ENCODE assay signal across 8 cellular contexts in the genomic region with DNA sequence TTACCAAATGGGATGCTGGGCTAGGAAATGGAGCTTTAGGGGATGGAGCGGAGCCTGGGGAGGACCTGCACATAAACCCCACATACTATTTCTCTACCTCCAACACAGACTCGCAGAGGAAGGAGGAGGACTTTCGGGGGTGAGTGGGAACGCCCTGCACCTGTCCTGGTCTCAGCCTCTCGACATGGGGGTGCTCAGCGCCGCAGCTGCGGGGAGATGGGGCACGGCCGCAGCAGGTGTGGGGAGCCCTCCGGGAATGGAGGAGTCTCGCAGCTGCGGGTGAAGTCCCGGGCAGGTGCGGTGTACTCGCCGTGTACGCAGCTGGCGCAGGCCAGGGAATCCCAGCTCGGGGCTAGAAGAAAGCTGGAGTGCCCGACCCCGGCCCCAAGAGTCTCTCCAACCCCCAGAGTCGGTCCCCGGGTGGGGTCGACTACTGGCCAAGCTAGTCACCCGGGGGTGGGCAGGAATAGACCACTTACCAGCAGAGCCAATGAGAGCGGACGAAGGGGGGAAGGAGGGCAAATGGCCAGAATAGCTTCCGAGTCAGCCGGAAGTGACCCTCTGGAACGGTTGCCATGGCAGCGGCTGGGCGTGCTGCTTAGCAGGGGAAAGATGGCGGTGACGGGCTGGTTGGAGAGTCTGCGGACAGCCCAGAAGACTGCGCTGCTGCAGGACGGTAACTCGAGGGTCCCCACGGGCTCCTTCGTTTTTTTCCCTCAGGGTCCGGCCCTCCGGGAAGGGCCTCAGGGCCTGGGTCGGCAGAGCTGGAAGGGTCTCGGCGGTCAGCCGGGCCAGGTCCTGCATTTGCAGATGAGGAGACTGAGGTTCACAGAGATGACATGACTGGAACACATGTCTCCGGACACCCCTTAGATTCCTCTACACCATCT. TPM values are rescaled to one million over a fixed set of nuclear protein-coding genes. Genes with fewer than 3 reads are reported as not detected.
DNase-seq lines count a peak whose midpoint lies in the region; ATAC-seq, FAIRE-seq and TF ChIP-seq lines count a peak whose summit lies in the region.

A gene (plus strand): TSS at position 597 of the 890 bp plus-strand sequence. CDS start 16 bp downstream, at position 613.
A gene (minus strand): TSS at position 533 of the 890 bp plus-strand sequence. CDS start 897 bp downstream, outside the sequence.

- H3K27ac ChIP-seq in pancreas (peak within 1 kb of the TSS in 3 of 4 donors; percentile 52 to 69 (median 56)), tibial artery (peak within 1 kb of the TSS; percentile 74 to 76)

- H3K36me3 ChIP-seq in adipocyte (ENCODE audit: control insufficient read depth, insufficient read depth, low read length, severe bottlenecking) (peaks cover 20% of the 10 kb centered on the region), pancreas (no peaks in the 10 kb centered on the region), tibial artery (peaks cover 0 to 24% (median 21%) of the 10 kb centered on the region in 3 donors)

- intact Hi-C loops in Right ventricle myocardium superior (cut with DNase I) (no loop called here), pancreas (cut with DNase I) (no loop called here), tibial artery (cut with DNase I; ENCODE audit: low total_unique reads) (loop anchor here (10.0 kb wide), 1 partner anchor 187 kb away; a partner anchor contains a TSS)

- H3K4me1 ChIP-seq in adipocyte (ENCODE audit: control insufficient read depth, insufficient read depth, low read length), result peaks cover 18% of the 10 kb centered on the region
- H3K4me1 ChIP-seq in pancreas, result peaks cover 3 to 8% (median 5%) of the 10 kb centered on the region in 3 donors
- H3K4me1 ChIP-seq in tibial artery, result peaks cover 0 to 23% (median 16%) of the 10 kb centered on the region in 4 donors

- H3K9ac ChIP-seq in adipocyte (ENCODE audit: low read length), result peak within 1 kb of the TSS; percentile 92

- H3K9me3 ChIP-seq in adipocyte (ENCODE audit: control insufficient read depth, low read length), result no peaks in the 10 kb centered on the region
- H3K9me3 ChIP-seq in pancreas, result no peaks in the 10 kb centered on the region
- H3K9me3 ChIP-seq in tibial artery, result no peaks in the 10 kb centered on the region

- H3K27me3 ChIP-seq in adipocyte (replicated peaks; ENCODE audit: control insufficient read depth, insufficient read depth, low read length) (no peaks in the 10 kb centered on the region), pancreas (no peaks in the 10 kb centered on the region), tibial artery (no peaks in the 10 kb centered on the region)

- FAIRE-seq in pancreas (lab: Jason Lieb, UNC), result no peak

- H3K4me3 ChIP-seq in GM12864 (ENCODE audit: low read depth, low read length) (peak within 1 kb of the TSS; percentile 77), adipocyte (ENCODE audit: low read length) (peak within 1 kb of the TSS; percentile 97), pancreas (peak within 1 kb of the TSS; percentile 66 to 94 (median 88)), tibial artery (peak within 1 kb of the TSS; percentile 83 to 95)

- TF ChIP-seq CTCF in GM12864 (IDR thresholded peaks at IDR 0.05; ENCODE audit: low read depth, low read length, missing control alignments), result no peak
- TF ChIP-seq CTCF in pancreas (IDR thresholded peaks at IDR 0.05), result no peak
- TF ChIP-seq CTCF in tibial artery (IDR thresholded peaks at IDR 0.05), result no peak

- WGBS in pancreas, 2 donors, result 0 to 1% methylated on average over 48 of the region's 48 CpGs

- ATAC-seq in HG02642 (IDR thresholded peaks at IDR 0.05; ENCODE audit: poor library complexity, unreplicated experiment) (peak; percentile 95), Right ventricle myocardium superior (ENCODE audit: poor library complexity) (peak; percentile 97), pancreas (peak; percentile 97 to 99 (median 98))

- peak; percentile 76 for DNase-seq in GM12864 (ENCODE audit: low read depth)
- peak; percentile 78 for DNase-seq in NCI-H128 (lab: John Stamatoyannopoulos, UW; ENCODE audit: unreplicated experiment)
- peak; percentile 80 to 92 for DNase-seq in SW 1271 (lab: John Stamatoyannopoulos, UW)
- peak; percentile 99 for DNase-seq in adipocyte (ENCODE audit: low read depth)
- peak; percentile 99 for DNase-seq in Right ventricle myocardium superior
- DNase-seq in pancreas, result peak; percentile 94 to 99 (median 98)
- DNase-seq in tibial artery, result peak; percentile 98 to 99

RNA-seq across cellular contexts. Expression of the first gene that starts in this region (rescaled TPM):
- 22.7 TPM for total RNA-seq in Right ventricle myocardium superior
- total RNA-seq in pancreas, result 1 to 10 TPM; 4.7 to 9.1 (median 6.4) TPM
- polyA plus RNA-seq in pancreas, result 10 to 100 TPM; 10.1 to 17.0 TPM

RNA-seq across cellular contexts. Expression of the second gene that starts in this region (rescaled TPM):
- total RNA-seq in Right ventricle myocardium superior, result 15.8 TPM
- 10 to 100 TPM; 18.2 to 32.9 (median 30.1) TPM for total RNA-seq in pancreas
- polyA plus RNA-seq in pancreas, result 10 to 100 TPM; 54.5 to 81.1 TPM

Comparison
In these comparisons a context has a peak if more than half of its experiments do, and no peak if none do; other contexts are left out.
1. Peak in every context shown above with its lines: DNase-seq, ATAC-seq, H3K4me3 ChIP-seq and H3K27ac ChIP-seq.